8 cellular contexts compared by ENCODE assay signal in the genomic region with DNA sequence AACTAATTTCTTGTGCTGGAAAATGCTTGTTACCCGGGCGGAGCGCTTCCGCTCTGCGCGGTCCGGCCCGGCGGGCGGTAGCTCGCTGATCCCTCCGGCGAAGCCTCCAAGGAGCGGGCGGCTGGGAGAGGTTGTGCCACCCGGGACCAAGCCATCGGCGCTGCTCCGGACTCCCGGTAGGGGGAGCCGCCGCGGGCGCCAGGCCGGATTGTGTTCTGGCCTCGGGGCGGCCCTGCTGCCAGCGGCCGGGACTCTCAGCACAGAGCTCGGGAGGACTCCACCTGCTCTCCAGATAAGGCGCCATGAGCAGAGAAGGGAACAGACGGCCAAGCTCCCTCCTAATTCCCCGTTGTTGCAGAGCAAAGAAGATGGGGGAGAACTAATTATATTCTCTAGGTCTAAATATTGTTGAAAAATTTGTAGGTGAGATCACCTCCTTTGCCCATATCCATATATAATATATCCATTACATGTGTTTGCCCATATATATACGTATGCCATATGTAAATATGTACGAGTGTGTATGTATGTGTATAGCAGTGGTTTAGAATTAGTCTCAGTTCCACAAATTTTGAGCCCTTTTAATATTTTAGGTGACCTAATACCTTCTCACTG. TPM values are rescaled to one million over a fixed set of nuclear protein-coding genes. Genes with fewer than 3 reads are reported as not detected.
DNase-seq lines count a peak whose midpoint lies in the region; ATAC-seq and TF ChIP-seq lines count a peak whose summit lies in the region.

No MANE protein-coding gene starts in this region.

- no peaks in the 10 kb centered on the region for H3K9me3 ChIP-seq in PC-9 (ENCODE audit: insufficient read depth, low read depth)

- intact Hi-C loops in PC-9 (cut with micrococcal nuclease; ENCODE audit: unreplicated experiment): no loop called here

- no peaks in the 10 kb centered on the region for H3K4me1 ChIP-seq in PC-9 (replicated peaks; ENCODE audit: insufficient read depth)

- DNase-seq in CD1c-positive myeloid dendritic cell (ENCODE audit: extremely low spot score) (peak; percentile 54), PC-9 (peak in 1 of 2 experiments; percentile 69), endothelial cell (ENCODE audit: low spot score) (peak; percentile 98), midbrain (lab: John Stamatoyannopoulos, UW) (peak; percentile 45), cortex of kidney (lab: John Stamatoyannopoulos, UW) (no peak)

- no peak overlapping the region for H2AFZ ChIP-seq in PC-9

- H3K9me2 ChIP-seq in PC-9 (ENCODE audit: insufficient read depth): no peaks in the 10 kb centered on the region

- no peaks in the 10 kb centered on the region for H3K9me3 Mint-ChIP-seq in endothelial cell (ENCODE audit: unreplicated experiment)

- no peak overlapping the region for H3K27ac Mint-ChIP-seq in endothelial cell (ENCODE audit: unreplicated experiment)

- H3K36me3 ChIP-seq in PC-9 (ENCODE audit: low read depth): no peaks in the 10 kb centered on the region

- H3K4me1 Mint-ChIP-seq in endothelial cell (ENCODE audit: unreplicated experiment): peaks cover 21% of the 10 kb centered on the region

- TF ChIP-seq CTCF in PC-9 (conservative IDR thresholded peaks at IDR 0.05) (peak; percentile 44; the same call in 1 of the 2 replicates), endothelial cell (IDR thresholded peaks at IDR 0.05; ENCODE audit: unreplicated experiment) (peak; percentile 82)

- H3K27me3 Mint-ChIP-seq in endothelial cell (ENCODE audit: unreplicated experiment): peaks cover 17% of the 10 kb centered on the region

- no peaks in the 10 kb centered on the region for H3K36me3 Mint-ChIP-seq in endothelial cell (ENCODE audit: low read depth, unreplicated experiment)

- no peaks in the 10 kb centered on the region for H3K79me2 ChIP-seq in PC-9 (ENCODE audit: low read depth)

- H3K4me2 ChIP-seq in PC-9: no peak overlapping the region

- H3F3A ChIP-seq in PC-9 (ENCODE audit: insufficient read depth, low read depth): no peaks in the 10 kb centered on the region

- no peaks in the 10 kb centered on the region for H4K20me1 ChIP-seq in PC-9 (ENCODE audit: insufficient read depth)

- H3K27ac ChIP-seq in PC-9: no peak overlapping the region

- H3K4me3 ChIP-seq in PC-9: no peak overlapping the region

- POLR2A ChIA-PET in PC-9 (lab: Charles Lee; ENCODE audit: unreplicated experiment): no interaction called here

- peaks cover 23% of the 10 kb centered on the region; the same call in 1 of the 2 replicates for H3K27me3 ChIP-seq in PC-9 (ENCODE audit: insufficient read depth, low read depth)

- no TSS peak for BruUV-seq in PC-9 (replicated peaks; lab: Mats Ljungman, UMichigan)

- CTCF ChIA-PET in PC-9 (lab: Charles Lee): interaction anchor here (0.9 kb wide), 1 partner anchor 11 kb away, joined by 3 read pairs; no protein-coding TSS in a partner anchor

- ATAC-seq in GM19025 (IDR thresholded peaks at IDR 0.05; ENCODE audit: low read depth, unreplicated experiment) (peak; percentile 68), HG03571 (IDR thresholded peaks at IDR 0.05; ENCODE audit: unreplicated experiment) (peak; percentile 73), GM19455 (IDR thresholded peaks at IDR 0.05; ENCODE audit: unreplicated experiment) (no peak)

- H3K4me3 Mint-ChIP-seq in endothelial cell (ENCODE audit: unreplicated experiment): peak overlapping the region; percentile 51

RNA-seq across cellular contexts. Expression of gene SATB2, which starts 13.8 kb away (rescaled TPM):
- total RNA-seq in PC-9 (2021) (7.3 and 7.8 TPM in 2 replicates), endothelial cell (ENCODE audit: unreplicated experiment) (3.8 TPM)
